Comparison of ENCODE assay signal across 34 cellular contexts in genomic region chr6:132065556-132065955, GRCh38.
DNase-seq lines count a peak whose midpoint lies in the region; ATAC-seq, FAIRE-seq and TF ChIP-seq lines count a peak whose summit lies in the region.
"Had no signal": no experiment of that assay in that cellular context is flagged by ENCODE, and none has a peak within 500 bp of the region (broad histone marks: within the 10 kb centered on the region; RNA-seq: fewer than 3 reads in every experiment).

No MANE protein-coding gene starts in this region.

- POLR2A ChIA-PET in A549 (lab: Yijun Ruan, JAX), result interaction anchor here (0.5 to 1.0 kb wide), 2 partner anchors 111 to 114 kb away, joined by 3 to 4 read pairs; partner anchors contain the start of gene CCN2
- POLR2A ChIA-PET in RWPE1 (lab: Yijun Ruan, JAX; ENCODE audit: low non-redundant PET), result no interaction called here

- CTCF ChIA-PET in A549 (lab: Yijun Ruan, JAX) (no interaction called here), RWPE1 (lab: Yijun Ruan, JAX) (interaction anchor here (0.7 to 0.8 kb wide), 2 partner anchors 198 to 389 kb away, joined by 3 read pairs; no protein-coding TSS in a partner anchor)

- no peak overlapping the region for H3K4me3 ChIP-seq in A549
- H3K4me3 ChIP-seq in fibroblast of mammary gland (ENCODE audit: control insufficient read depth, low read depth, low read length), result no peak overlapping the region
- H3K4me3 ChIP-seq in spleen, result no peak overlapping the region
- no peak overlapping the region for H3K4me3 ChIP-seq in tibial nerve
- H3K4me3 ChIP-seq: cardiac muscle cell, esophagus squamous epithelium, gastroesophageal sphincter, thoracic aorta, vagina had no signal

- no peak overlapping the region for H3K4me3 Mint-ChIP-seq in HFFc6
- H3K4me3 Mint-ChIP-seq: activated naive CD4-positive, alpha-beta T cell treated with anti-CD3 and anti-CD28 coated beads, Interleukin-2, amount 10 ng/mL, durations not matched to agents 7 days and 5 days; CD8-positive, alpha-beta memory T cell; effector memory CD8-positive, alpha-beta T cell; immature natural killer cell; natural killer cell; stimulated activated naive CD8-positive, alpha-beta T cell treated with anti-CD3 and anti-CD28 coated beads, Interleukin-15, Interleukin-2, amounts not matched to agents 100 ng/mL and 50 ng/mL, for 24 hours had no signal

- DNase-seq in A549 (ENCODE audit: low read depth in 1 of 2, low spot score in 1 of 2) (no peak), HFFc6 (no peak), RWPE1 (ENCODE audit: low spot score) (peak; percentile 34), fibroblast of mammary gland (ENCODE audit: low read depth) (peak; percentile 10), spleen (no peak), COLO668 (lab: John Stamatoyannopoulos, UW; ENCODE audit: unreplicated experiment) (no peak), tibial nerve (ENCODE audit: low spot score in 2 of 2) (no peak)
- DNase-seq in stimulated activated CD4-positive, alpha-beta T cell treated with anti-CD3 and anti-CD28 coated beads, Interleukin-2, amount 100 ng/mL, for 48 hours, result no peak
- DNase-seq: activated CD4-positive, alpha-beta T cell treated with anti-CD3 and anti-CD28 coated beads, Interleukin-2, amount 50 U/mL, for 4 hours; activated naive CD4-positive, alpha-beta T cell treated with anti-CD3 and anti-CD28 coated beads, Interleukin-2, amount 10 ng/mL, durations not matched to agents 7 days and 5 days; amniotic stem cell; BE2C; CD8-positive, alpha-beta memory T cell; cortex of kidney; DMS79; effector memory CD8-positive, alpha-beta T cell; esophagus squamous epithelium; hypothalamus; immature natural killer cell; KG1; MV-4-11; natural killer cell; NCI-H526; NK-92 treated with Interleukin-12 subunit alpha and Interleukin-12 subunit beta, amount 100 ng/mL, for 24 hours; occipital lobe; T-helper 1 cell had no signal

- H3K27me3 ChIP-seq in spleen (replicated peaks in 1 of 7) (no peaks in the 10 kb centered on the region), tibial nerve (no peaks in the 10 kb centered on the region)
- H3K27me3 ChIP-seq: BE2C, cardiac muscle cell, esophagus squamous epithelium, gastroesophageal sphincter, vagina had no signal

- peaks cover 32% of the 10 kb centered on the region for H3K4me1 ChIP-seq in A549
- no peaks in the 10 kb centered on the region for H3K4me1 ChIP-seq in spleen
- peaks cover 0 to 26% (median 5%) of the 10 kb centered on the region in 4 donors for H3K4me1 ChIP-seq in tibial nerve
- H3K4me1 ChIP-seq: BE2C, vagina had no signal

- H3K9me3 Mint-ChIP-seq in HFFc6, result no peaks in the 10 kb centered on the region
- H3K9me3 Mint-ChIP-seq: activated naive CD4-positive, alpha-beta T cell treated with anti-CD3 and anti-CD28 coated beads, Interleukin-2, amount 10 ng/mL, durations not matched to agents 7 days and 5 days; CD8-positive, alpha-beta memory T cell had no signal

- H3K4me2 ChIP-seq in A549, result no peak overlapping the region

- H3K27ac Mint-ChIP-seq in HFFc6, result peak overlapping the region; percentile 42
- H3K27ac Mint-ChIP-seq: activated naive CD4-positive, alpha-beta T cell treated with anti-CD3 and anti-CD28 coated beads, Interleukin-2, amount 10 ng/mL, durations not matched to agents 7 days and 5 days; effector memory CD8-positive, alpha-beta T cell; immature natural killer cell; natural killer cell; stimulated activated naive CD8-positive, alpha-beta T cell treated with anti-CD3 and anti-CD28 coated beads, Interleukin-15, Interleukin-2, amounts not matched to agents 100 ng/mL and 50 ng/mL, for 24 hours had no signal

- FAIRE-seq in A549 (lab: Jason Lieb, UNC), result no peak
- FAIRE-seq: GM19239, H54 had no signal

- intact Hi-C loops in spleen (cut with DNase I; ENCODE audit: low total_unique reads), result no loop called here

- no peak for TF ChIP-seq RAD21 in A549 (conservative IDR thresholded peaks at IDR 0.05 in 1 of 2, IDR thresholded peaks at IDR 0.05 in 1 of 2)

- H3K36me3 ChIP-seq in spleen, result no peaks in the 10 kb centered on the region
- no peaks in the 10 kb centered on the region for H3K36me3 ChIP-seq in tibial nerve
- H3K36me3 ChIP-seq: BE2C, cardiac muscle cell, esophagus squamous epithelium, gastroesophageal sphincter, thoracic aorta, vagina had no signal

- TF ChIP-seq EP300 in A549 (IDR thresholded peaks at IDR 0.05), result no peak
- no peak for TF ChIP-seq EP300 in tibial nerve (IDR thresholded peaks at IDR 0.05)

- H3K9me3 ChIP-seq in A549, result no peaks in the 10 kb centered on the region
- no peaks in the 10 kb centered on the region for H3K9me3 ChIP-seq in spleen
- H3K9me3 ChIP-seq in tibial nerve, result no peaks in the 10 kb centered on the region
- H3K9me3 ChIP-seq: BE2C, esophagus squamous epithelium, gastroesophageal sphincter, thoracic aorta, vagina had no signal

- ATAC-seq in A549, result no peak
- ATAC-seq: effector memory CD8-positive, alpha-beta T cell; gastroesophageal sphincter; natural killer cell; Panc1 had no signal

- H3K36me3 Mint-ChIP-seq in HFFc6 (ENCODE audit: low read depth), result peaks cover 5% of the 10 kb centered on the region; the same call in 1 of the 2 replicates
- H3K36me3 Mint-ChIP-seq: activated naive CD4-positive, alpha-beta T cell treated with anti-CD3 and anti-CD28 coated beads, Interleukin-2, amount 10 ng/mL, durations not matched to agents 7 days and 5 days; CD8-positive, alpha-beta memory T cell; immature natural killer cell; natural killer cell had no signal

- H3K27me3 Mint-ChIP-seq in HFFc6 (ENCODE audit: insufficient read depth), result no peaks in the 10 kb centered on the region
- H3K27me3 Mint-ChIP-seq: activated naive CD4-positive, alpha-beta T cell treated with anti-CD3 and anti-CD28 coated beads, Interleukin-2, amount 10 ng/mL, durations not matched to agents 7 days and 5 days; effector memory CD8-positive, alpha-beta T cell; stimulated activated naive CD8-positive, alpha-beta T cell treated with anti-CD3 and anti-CD28 coated beads, Interleukin-15, Interleukin-2, amounts not matched to agents 100 ng/mL and 50 ng/mL, for 24 hours had no signal

- TF ChIP-seq POLR2A in A549 (IDR thresholded peaks at IDR 0.05; ENCODE audit: low read length) (no peak), spleen (IDR thresholded peaks at IDR 0.05) (no peak), tibial nerve (IDR thresholded peaks at IDR 0.05) (no peak)

- peaks cover 78% of the 10 kb centered on the region for H3K4me1 Mint-ChIP-seq in HFFc6 (ENCODE audit: low read depth)
- H3K4me1 Mint-ChIP-seq: activated naive CD4-positive, alpha-beta T cell treated with anti-CD3 and anti-CD28 coated beads, Interleukin-2, amount 10 ng/mL, durations not matched to agents 7 days and 5 days; CD8-positive, alpha-beta memory T cell; immature natural killer cell; natural killer cell had no signal

- H3K27ac ChIP-seq in A549 (peak overlapping the region; percentile 25 to 78; a peak in 3 of 6 replicates), RWPE1 (no peak overlapping the region), spleen (no peak overlapping the region), tibial nerve (no peak overlapping the region)
- H3K27ac ChIP-seq: cardiac muscle cell, esophagus squamous epithelium, gastroesophageal sphincter, thoracic aorta, vagina had no signal

- WGBS in A549 (ENCODE audit: missing lambda C conversion rate), result 64% methylated on average over 2 of the region's 2 CpGs
- 76 to 87% (median 78%) methylated on average over 2 of the region's 2 CpGs for WGBS in spleen, 5 donors
- WGBS in tibial nerve, 2 donors, result 95 to 96% methylated on average over 2 of the region's 2 CpGs

- TF ChIP-seq CTCF in A549 (IDR thresholded peaks at IDR 0.05), result no peak
- no peak for TF ChIP-seq CTCF in HFFc6 (IDR thresholded peaks at IDR 0.05)
- no peak for TF ChIP-seq CTCF in RWPE1 (conservative IDR thresholded peaks at IDR 0.05; ENCODE audit: low read depth)
- TF ChIP-seq CTCF in fibroblast of mammary gland (conservative IDR thresholded peaks at IDR 0.05; ENCODE audit: control insufficient read depth, insufficient read depth, low read depth, low read length), result no peak
- no peak for TF ChIP-seq CTCF in spleen (IDR thresholded peaks at IDR 0.05 in 8 of 11, conservative IDR thresholded peaks at IDR 0.05 in 3 of 11)
- no peak for TF ChIP-seq CTCF in tibial nerve (IDR thresholded peaks at IDR 0.05)

TF ChIP-seq in A549, 52 proteins besides CTCF, POLR2A, EP300 and RAD21:
- no peak for TF ChIP-seq CHD2 (IDR thresholded peaks at IDR 0.05; ENCODE audit: low read length, partially characterized antibody)
- TF ChIP-seq ATOH8 (CRISPR knock-in tag; IDR thresholded peaks at IDR 0.05; ENCODE audit: low read depth), result no peak
- TF ChIP-seq NR3C1 (IDR thresholded peaks at IDR 0.05), result no peak
- TF ChIP-seq KDM1A (IDR thresholded peaks at IDR 0.05; ENCODE audit: low read depth), result no peak
- no peak for TF ChIP-seq MAZ (IDR thresholded peaks at IDR 0.05; ENCODE audit: borderline replicate concordance, low read depth, low read length)
- no peak for TF ChIP-seq PBX3 (IDR thresholded peaks at IDR 0.05)
- no peak for TF ChIP-seq HDAC2 (IDR thresholded peaks at IDR 0.05)

Comparison
In these comparisons a context has a peak if more than half of its experiments do, and no peak if none do; other contexts are left out.
1. DNase-seq: peak in RWPE1 (single experiment) and fibroblast of mammary gland (single experiment); none in A549 (0 of 2), HFFc6 (single experiment), spleen (single experiment), stimulated activated CD4-positive, alpha-beta T cell treated with anti-CD3 and anti-CD28 coated beads, Interleukin-2, amount 100 ng/mL, for 48 hours (0 of 2), COLO668 (single experiment) and tibial nerve (0 of 2).
2. H3K27ac ChIP-seq: peak in A549 (2 of 2); none in RWPE1 (single experiment), spleen (0 of 8) and tibial nerve (0 of 4).